ENCODE assay signal across 8 cellular contexts in the genomic region with DNA sequence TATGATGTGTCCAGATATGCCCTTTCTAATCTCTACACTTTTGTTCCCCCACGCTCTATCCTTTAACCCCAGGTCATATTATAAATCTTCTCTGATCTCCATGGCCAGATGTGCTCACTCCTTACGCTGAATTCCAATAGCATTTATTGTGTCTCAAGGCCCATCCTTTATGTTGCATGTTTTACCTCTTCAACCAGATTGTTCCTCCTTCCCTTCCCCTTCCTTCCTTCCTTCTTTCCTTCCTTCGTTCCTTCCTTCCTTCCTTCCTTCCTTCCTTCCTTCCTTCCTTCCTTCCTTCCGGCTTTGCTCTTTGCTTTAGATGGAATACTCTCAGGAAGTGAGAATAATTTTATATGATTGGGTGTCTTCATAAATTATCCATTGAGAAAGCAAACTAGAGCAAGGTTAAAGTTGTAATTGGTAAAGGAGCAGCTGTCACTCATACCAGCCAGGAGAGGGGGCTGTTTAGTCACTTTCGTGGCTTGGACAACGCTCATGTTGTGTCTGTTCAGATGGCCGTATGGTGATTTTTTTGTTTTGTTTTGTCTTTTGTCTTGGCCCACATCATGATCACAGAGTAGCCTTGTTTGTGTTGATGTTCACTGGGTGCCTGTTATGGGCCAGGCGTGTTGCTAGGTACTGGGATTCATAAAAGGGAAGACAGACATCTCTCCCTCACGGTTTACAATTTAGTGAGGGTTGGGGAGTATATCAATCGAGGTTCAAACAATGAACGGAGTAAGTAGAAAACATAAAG.
DNase-seq lines count a peak whose midpoint lies in the region; ATAC-seq, FAIRE-seq and TF ChIP-seq lines count a peak whose summit lies in the region.

No MANE protein-coding gene starts in this region.

- FAIRE-seq in frontal cortex (lab: Jason Lieb, UNC) = peak; percentile 93

- no peaks in the 10 kb centered on the region for H3K4me1 Mint-ChIP-seq in T-cell

- H3K9me3 Mint-ChIP-seq in T-cell = peaks cover 0 to 3% (median 0%) of the 10 kb centered on the region in 3 donors

- no peak overlapping the region for H3K27ac ChIP-seq in RWPE2 (ENCODE audit: poor library complexity, severe bottlenecking)

- no peak overlapping the region for H3K4me3 Mint-ChIP-seq in T-cell

- peak; percentile 8 for DNase-seq in NCI-H2171 treated with DMSO at 0.1 percent for 48 hours (lab: John Stamatoyannopoulos, UW)
- no peak for DNase-seq in NCI-H2171 (lab: John Stamatoyannopoulos, UW)
- DNase-seq in RWPE2 (ENCODE audit: low spot score) = no peak
- DNase-seq in frontal cortex (ENCODE audit: low spot score in 2 of 2) = peak; percentile 12 to 29
- peak; percentile 89 for DNase-seq in superior temporal gyrus (ENCODE audit: extremely low spot score)
- no peak for DNase-seq in T-cell

- peaks cover 8 to 9% of the 10 kb centered on the region in 2 donors for H3K27me3 Mint-ChIP-seq in T-cell

- ATAC-seq in HG03565 (IDR thresholded peaks at IDR 0.05; ENCODE audit: unreplicated experiment) = peak; percentile 37
- ATAC-seq in RWPE2 (ENCODE audit: low read depth) = no peak
- no peak for ATAC-seq in HG03460 (IDR thresholded peaks at IDR 0.05; ENCODE audit: unreplicated experiment)
- ATAC-seq in T-cell (replicated peaks in 1 of 4) = no peak

- H3K36me3 ChIP-seq in RWPE2 (ENCODE audit: low read depth) = no peaks in the 10 kb centered on the region

- POLR2A ChIA-PET in T-cell (lab: Charles Lee) = no interaction called here

- no peaks in the 10 kb centered on the region for H3K9me3 ChIP-seq in RWPE2 (ENCODE audit: severe bottlenecking)

- H3K27me3 ChIP-seq in RWPE2 (ENCODE audit: insufficient read depth, poor library complexity, severe bottlenecking) = no peaks in the 10 kb centered on the region

- CTCF ChIA-PET in T-cell (lab: Charles Lee) = no interaction called here

- H3K4me1 ChIP-seq in RWPE2 (ENCODE audit: insufficient read depth, poor library complexity, severe bottlenecking) = no peaks in the 10 kb centered on the region

- H3K36me3 Mint-ChIP-seq in T-cell = no peaks in the 10 kb centered on the region

- H3K4me3 ChIP-seq in RWPE2 (ENCODE audit: severe bottlenecking) = no peak overlapping the region

- peak; percentile 48 for TF ChIP-seq CTCF in RWPE2 (IDR thresholded peaks at IDR 0.05; ENCODE audit: poor library complexity, severe bottlenecking)

- no peak overlapping the region for H3K27ac Mint-ChIP-seq in T-cell

Comparison
In these comparisons a context has a peak if more than half of its experiments do, and no peak if none do; other contexts are left out.
1. DNase-seq: peak in NCI-H2171 treated with DMSO at 0.1 percent for 48 hours (single experiment), frontal cortex (2 of 2) and superior temporal gyrus (single experiment); none in NCI-H2171 (single experiment), RWPE2 (single experiment) and T-cell (0 of 34).